8 cellular contexts compared by ENCODE assay signal in genomic region chr2:219402665-219403515, GRCh38. TPM values are rescaled to one million over a fixed set of nuclear protein-coding genes. Genes with fewer than 3 reads are reported as not detected.
A peak's percentile ranks its signal among the peaks of the same experiment; 100 is the strongest.
DNase-seq lines count a peak whose midpoint lies in the region; ATAC-seq and TF ChIP-seq lines count a peak whose summit lies in the region.

No MANE protein-coding gene starts in this region.

- DNase-seq in DMS 273 (lab: John Stamatoyannopoulos, UW; ENCODE audit: unreplicated experiment) = peak; percentile 91
- DNase-seq in LoVo (ENCODE audit: low spot score) = peak; percentile 76
- DNase-seq in SHP77 treated with DMSO at 0.1 percent for 48 hours (lab: John Stamatoyannopoulos, UW) = peak; percentile 23
- DNase-seq in activated gamma-delta T cell treated with anti-CD3 and anti-CD28 coated beads, Interleukin-2, amount 50 U/mL, for 16 hours (ENCODE audit: low read depth) = peak; percentile 26
- DNase-seq in uterus = peak; percentile 74 to 84

- H3K36me3 ChIP-seq in gastroesophageal sphincter (no peaks in the 10 kb centered on the region), parathyroid adenoma (ENCODE audit: control insufficient read depth, insufficient read depth, low read length) (no peaks in the 10 kb centered on the region), uterus (no peaks in the 10 kb centered on the region)

- TF ChIP-seq CTCF in gastroesophageal sphincter (IDR thresholded peaks at IDR 0.05) (peak; percentile 87 to 93 (median 90)), parathyroid adenoma (IDR thresholded peaks at IDR 0.05) (peak; percentile 89), uterus (IDR thresholded peaks at IDR 0.05) (peak; percentile 82 to 93 (median 88))

- H3K9ac ChIP-seq in parathyroid adenoma = no peak overlapping the region

- H3K27ac ChIP-seq in gastroesophageal sphincter (peak overlapping the region; percentile 91 to 95 (median 92)), parathyroid adenoma (no peak overlapping the region), uterus (peak overlapping the region; percentile 90 to 95)

- no peaks in the 10 kb centered on the region for H3K79me2 ChIP-seq in parathyroid adenoma

- ATAC-seq in GM21528 (IDR thresholded peaks at IDR 0.05; ENCODE audit: low FRiP score, unreplicated experiment) (peak; percentile 82), gastroesophageal sphincter (peak; percentile 40)

- no peak overlapping the region for H3K4me2 ChIP-seq in parathyroid adenoma (ENCODE audit: low read length)

- H3K9me3 ChIP-seq in gastroesophageal sphincter = no peaks in the 10 kb centered on the region
- no peaks in the 10 kb centered on the region for H3K9me3 ChIP-seq in parathyroid adenoma (ENCODE audit: control insufficient read depth, low read length)
- H3K9me3 ChIP-seq in uterus = no peaks in the 10 kb centered on the region

- peak overlapping the region; percentile 13 for H2AFZ ChIP-seq in parathyroid adenoma

- peaks cover 3 to 76% (median 19%) of the 10 kb centered on the region in 3 donors for H3K4me1 ChIP-seq in gastroesophageal sphincter
- H3K4me1 ChIP-seq in parathyroid adenoma = peaks cover 12% of the 10 kb centered on the region
- peaks cover 0 to 4% of the 10 kb centered on the region in 2 donors for H3K4me1 ChIP-seq in uterus

- TF ChIP-seq POLR2A in gastroesophageal sphincter (IDR thresholded peaks at IDR 0.05) (no peak), uterus (IDR thresholded peaks at IDR 0.05) (no peak)

- TF ChIP-seq EP300 in gastroesophageal sphincter (IDR thresholded peaks at IDR 0.05) = no peak

- intact Hi-C loops in uterus (cut with DNase I; ENCODE audit: low total_unique reads) = loop anchor here (5.0 kb wide), 1 partner anchor 129 kb away; no protein-coding TSS in a partner anchor

- 17 to 26% methylated on average over 11 to 15 of the region's 15 CpGs for WGBS in gastroesophageal sphincter (ENCODE audit: low coverage in 1 of 2), 2 donors

- H3K27me3 ChIP-seq in gastroesophageal sphincter (no peaks in the 10 kb centered on the region), parathyroid adenoma (ENCODE audit: control insufficient read depth, insufficient read depth, low read length) (no peaks in the 10 kb centered on the region), uterus (no peaks in the 10 kb centered on the region)

- H3K4me3 ChIP-seq in gastroesophageal sphincter = no peak overlapping the region
- no peak overlapping the region for H3K4me3 ChIP-seq in parathyroid adenoma (ENCODE audit: low read depth, low read length)
- no peak overlapping the region for H3K4me3 ChIP-seq in uterus

RNA-seq across cellular contexts. Expression of gene DNPEP, which starts 15.2 kb away (rescaled TPM):
- 10 to 100 TPM; 37.8 to 76.9 (median 59.2) TPM for total RNA-seq in gastroesophageal sphincter
- total RNA-seq in uterus = 10 to 100 TPM; 35.9 to 93.7 (median 47.5) TPM

RNA-seq across cellular contexts. Expression of gene DES, which starts 15.3 kb away (rescaled TPM):
- total RNA-seq in gastroesophageal sphincter = over 10,000 TPM; 10,852 to 31,720 (median 15,007) TPM
- total RNA-seq in uterus = 1,000 to 10,000 TPM in 2 of 4 donors, 100 to 1,000 TPM in 2; 578 to 3,551 (median 1,628) TPM

RNA-seq across cellular contexts. Expression of gene SPEG, which starts 31.8 kb away (rescaled TPM):
- total RNA-seq in gastroesophageal sphincter (100 to 1,000 TPM in 3 of 4 donors, 10 to 100 TPM in 1; 90.2 to 307 (median 214) TPM), uterus (100 to 1,000 TPM in 1 of 4 donors, 10 to 100 TPM in 3; 22.9 to 318 (median 36.1) TPM)

Comparison
In these comparisons a context has a peak if more than half of its experiments do, and no peak if none do; other contexts are left out.
1. DNase-seq: peak in every context shown above with its lines; median percentile 91 in DMS 273; 79 in uterus; 76 in LoVo; 26 in activated gamma-delta T cell treated with anti-CD3 and anti-CD28 coated beads, Interleukin-2, amount 50 U/mL, for 16 hours; 23 in SHP77 treated with DMSO at 0.1 percent for 48 hours.